ENCODE assay signal across 12 cellular contexts in the genomic region with DNA sequence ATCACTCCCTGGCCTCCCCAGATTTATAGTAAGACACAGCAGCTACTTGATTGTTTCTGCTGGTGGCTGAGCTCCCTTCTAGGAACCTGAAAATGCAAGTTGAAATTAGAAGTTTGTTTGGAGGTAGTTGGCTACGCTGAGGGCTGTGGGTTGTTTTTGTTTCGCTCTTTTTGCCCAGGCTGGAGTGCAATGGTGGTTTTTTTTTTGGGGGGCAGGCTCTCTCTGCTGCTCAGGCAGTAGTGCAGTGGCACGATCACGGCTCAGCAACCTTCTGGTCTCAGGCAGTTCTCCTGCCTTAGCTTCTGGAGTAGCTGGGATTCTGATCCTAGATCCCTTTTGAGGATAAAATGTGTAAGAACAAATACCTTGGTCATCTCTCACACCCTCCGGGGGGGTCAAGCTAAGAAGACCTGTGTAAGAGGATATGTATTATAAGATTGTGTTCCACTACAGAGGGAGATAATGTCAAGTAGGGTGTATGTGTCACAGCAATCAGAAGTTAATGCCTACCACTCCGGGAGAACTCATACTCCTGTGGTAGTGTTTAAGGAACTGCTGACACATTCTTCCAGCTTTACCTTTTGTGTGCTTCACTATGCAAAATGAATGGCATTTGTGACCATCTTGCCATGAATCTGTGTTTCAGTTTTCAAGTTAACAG. TPM values are rescaled to one million over a fixed set of nuclear protein-coding genes. Genes with fewer than 3 reads are reported as not detected.
DNase-seq lines count a peak whose midpoint lies in the region; ATAC-seq and TF ChIP-seq lines count a peak whose summit lies in the region.
"Had no signal": no experiment of that assay in that cellular context is flagged by ENCODE, and none has a peak within 500 bp of the region (broad histone marks: within the 10 kb centered on the region; RNA-seq: fewer than 3 reads in every experiment).

No MANE protein-coding gene starts in this region.

- POLR2A ChIA-PET in HEK293 (lab: Yijun Ruan, JAX) = no interaction called here

- intact Hi-C loops in natural killer cell (cut with micrococcal nuclease) (no loop called here), posterior cingulate gyrus (cut with DNase I) (loop anchor here (10.0 kb wide), 1 partner anchor 434 kb away; no protein-coding TSS in a partner anchor)

- DNase-seq in EH (ENCODE audit: low read depth) (peak; percentile 42), natural killer cell (no peak), islet precursor cell (no peak), posterior cingulate gyrus (no peak), SKM-1 treated with dmso at 0.1 percent for 144 hours (lab: John Stamatoyannopoulos, UW; ENCODE audit: unreplicated experiment) (no peak)
- DNase-seq: esophagus squamous epithelium, NCI-H146, NCI-H510A treated with DMSO at 0.1 percent for 48 hours, substantia nigra had no signal

- H3K36me3 ChIP-seq in HEK293 (ENCODE audit: control insufficient read depth in 2 of 2, insufficient read depth in 1 of 2, low read length in 2 of 2) = no peaks in the 10 kb centered on the region
- H3K36me3 ChIP-seq: esophagus squamous epithelium had no signal

- H3K4me3 ChIP-seq in HEK293 (ENCODE audit: low read depth, low read length) = no peak overlapping the region
- H3K4me3 ChIP-seq: esophagus squamous epithelium had no signal

- no peaks in the 10 kb centered on the region for H3K4me1 ChIP-seq in HEK293 (ENCODE audit: control insufficient read depth, insufficient read depth, low read length)

- TF ChIP-seq CTCF in HEK293 (tag by site-specific recombination; IDR thresholded peaks at IDR 0.05) (no peak), natural killer cell (IDR thresholded peaks at IDR 0.05) (no peak)

- peak overlapping the region; percentile 79 for H3K27ac Mint-ChIP-seq in activated naive CD8-positive, alpha-beta T cell
- peak overlapping the region; percentile 93 to 95 for H3K27ac Mint-ChIP-seq in natural killer cell

- peak overlapping the region; percentile 4 for H3K4me3 Mint-ChIP-seq in activated naive CD8-positive, alpha-beta T cell
- H3K4me3 Mint-ChIP-seq in natural killer cell = peak overlapping the region; percentile 69

- no peak overlapping the region for H3K27ac ChIP-seq in HEK293 (ENCODE audit: extremely low read depth, low read depth, low read length)
- H3K27ac ChIP-seq: esophagus squamous epithelium had no signal

- CTCF ChIA-PET in HEK293 (lab: Yijun Ruan, JAX) = interaction anchor here (1.3 kb wide), 1 partner anchor 44 kb away, joined by 4 read pairs; no protein-coding TSS in a partner anchor

- ATAC-seq in natural killer cell (peak; percentile 54 to 80 (median 61)), HG03097 (IDR thresholded peaks at IDR 0.05; ENCODE audit: low FRiP score, unreplicated experiment) (no peak)

- H3K27me3 Mint-ChIP-seq in activated naive CD8-positive, alpha-beta T cell = no peaks in the 10 kb centered on the region
- no peaks in the 10 kb centered on the region for H3K27me3 Mint-ChIP-seq in natural killer cell (ENCODE audit: low read depth in 2 of 2)

- H3K4me1 Mint-ChIP-seq in activated naive CD8-positive, alpha-beta T cell (ENCODE audit: low read depth) = peaks cover 74% of the 10 kb centered on the region
- H3K4me1 Mint-ChIP-seq in natural killer cell = peaks cover 63 to 66% of the 10 kb centered on the region in 2 donors

- peaks cover 2% of the 10 kb centered on the region for H3K36me3 Mint-ChIP-seq in activated naive CD8-positive, alpha-beta T cell
- no peaks in the 10 kb centered on the region for H3K36me3 Mint-ChIP-seq in natural killer cell

- no peaks in the 10 kb centered on the region for H3K9me3 ChIP-seq in HEK293 (ENCODE audit: control insufficient read depth, insufficient read depth, low read depth, low read length)
- H3K9me3 ChIP-seq: esophagus squamous epithelium had no signal

- H3K9me3 Mint-ChIP-seq in activated naive CD8-positive, alpha-beta T cell (ENCODE audit: low read depth) = no peaks in the 10 kb centered on the region
- no peaks in the 10 kb centered on the region for H3K9me3 Mint-ChIP-seq in natural killer cell

TF ChIP-seq in HEK293, 187 proteins besides CTCF, POLR2A, EP300 and RAD21:
- no peak for TF ChIP-seq KLF9 (tag by site-specific recombination; IDR thresholded peaks at IDR 0.05; ENCODE audit: low read depth)
- TF ChIP-seq OSR2 (tag by site-specific recombination; IDR thresholded peaks at IDR 0.05) = peak; percentile 11; the same call in 1 of the 2 replicates
- no peak for TF ChIP-seq ZSCAN16 (tag by site-specific recombination; IDR thresholded peaks at IDR 0.05)

RNA-seq across cellular contexts. Expression of a gene that starts 9.7 kb away (rescaled TPM):
- total RNA-seq in natural killer cell = 10 to 100 TPM; 48.9 to 55.8 (median 52.7) TPM
